ENCODE assay signal across 17 cellular contexts in genomic region chr5:181087309-181087708, GRCh38. TPM values are rescaled to one million over a fixed set of nuclear protein-coding genes. Genes with fewer than 3 reads are reported as not detected.
A peak's percentile ranks its signal among the peaks of the same experiment; 100 is the strongest.
DNase-seq lines count a peak whose midpoint lies in the region; ATAC-seq and TF ChIP-seq lines count a peak whose summit lies in the region.
"Had no signal": no experiment of that assay in that cellular context is flagged by ENCODE, and none has a peak within 500 bp of the region (broad histone marks: within the 10 kb centered on the region; RNA-seq: fewer than 3 reads in every experiment).

No MANE protein-coding gene starts in this region.

- no peak overlapping the region for H2AK5ac ChIP-seq in H9 (ENCODE audit: insufficient read length, low read length)

- H4K20me1 ChIP-seq in H9 (ENCODE audit: control insufficient read depth, insufficient read depth, insufficient read length): no peaks in the 10 kb centered on the region

- no peaks in the 10 kb centered on the region for H3K79me2 ChIP-seq in H9 (ENCODE audit: insufficient read depth, low read length)

- no peak overlapping the region for H2BK12ac ChIP-seq in H9 (ENCODE audit: insufficient read length, low read depth, low read length)

- H3K18ac ChIP-seq in H9 (ENCODE audit: insufficient read length, low read depth, low read length): peak overlapping the region; percentile 64

- H3T11ph ChIP-seq in H9 (ENCODE audit: low read length): no peak overlapping the region

- H3K4ac ChIP-seq in H9 (ENCODE audit: low read depth, low read length): no peak overlapping the region

- H3K27me3 ChIP-seq in H9 (ENCODE audit: insufficient read depth, low read length) (no peaks in the 10 kb centered on the region; the same call in 1 of the 2 replicates), esophagus muscularis mucosa (peaks cover 0 to 47% (median 0%) of the 10 kb centered on the region in 4 donors), spleen (replicated peaks in 1 of 7) (peaks cover 0 to 59% (median 0%) of the 10 kb centered on the region in 7 donors)

- no peak for ATAC-seq in GM21381 (IDR thresholded peaks at IDR 0.05; ENCODE audit: unreplicated experiment)
- ATAC-seq: GM12878, GM23338 had no signal

- no peaks in the 10 kb centered on the region for H3K23me2 ChIP-seq in H9 (ENCODE audit: insufficient read length, low read depth, low read length, poor library complexity, severe bottlenecking)

- no peak for TF ChIP-seq EP300 in esophagus muscularis mucosa (IDR thresholded peaks at IDR 0.05)

- H3K27ac Mint-ChIP-seq in H9: no peak overlapping the region
- H3K27ac Mint-ChIP-seq: GM23338 had no signal

- H3K9me3 ChIP-seq in H9 (ENCODE audit: control insufficient read depth, low read depth, low read length): no peaks in the 10 kb centered on the region
- H3K9me3 ChIP-seq in esophagus muscularis mucosa: no peaks in the 10 kb centered on the region
- no peaks in the 10 kb centered on the region for H3K9me3 ChIP-seq in spleen
- H3K9me3 ChIP-seq: A549 had no signal

- WGBS in H9 (ENCODE audit: extremely low coverage, insufficient read length, low lambda C conversion rate): no CpG with 5 or more reads among the region's 10 CpGs
- WGBS in esophagus muscularis mucosa: 72% methylated on average over 10 of the region's 10 CpGs
- 61 to 67% (median 66%) methylated on average over 10 of the region's 10 CpGs for WGBS in spleen, 5 donors

- H3K4me1 ChIP-seq in H9 (ENCODE audit: insufficient read depth, low read length): 0 out of 2 replicates have a peak, but pooled peaks cover 2% of the 10 kb centered on the region
- no peaks in the 10 kb centered on the region for H3K4me1 ChIP-seq in esophagus muscularis mucosa
- no peaks in the 10 kb centered on the region for H3K4me1 ChIP-seq in spleen
- H3K4me1 ChIP-seq: A549 had no signal

- no peak overlapping the region for H2AFZ ChIP-seq in H9 (ENCODE audit: low read length)
- H2AFZ ChIP-seq: GM23338 had no signal

- no peak overlapping the region for H3K14ac ChIP-seq in H9 (ENCODE audit: insufficient read depth, low read length)

- H2BK5ac ChIP-seq in H9 (ENCODE audit: insufficient read length, low read length): no peak overlapping the region

- H3K27me3 Mint-ChIP-seq in H9 (ENCODE audit: low read depth): peaks cover 44% of the 10 kb centered on the region

- H3K9me3 Mint-ChIP-seq in H9: no peaks in the 10 kb centered on the region; a peak in 1 of 5 replicates
- H3K9me3 Mint-ChIP-seq: GM23338 had no signal

- H3K56ac ChIP-seq in H9 (ENCODE audit: insufficient read length, low read depth, low read length): no peak overlapping the region

- no peaks in the 10 kb centered on the region for H3K79me1 ChIP-seq in H9 (ENCODE audit: insufficient read depth, low read depth, low read length, poor library complexity, severe bottlenecking)

- no peak overlapping the region for H2BK120ac ChIP-seq in H9 (ENCODE audit: low read depth, low read length, poor library complexity, severe bottlenecking)

- TF ChIP-seq CTCF in H9 (conservative IDR thresholded peaks at IDR 0.05) (no peak), esophagus muscularis mucosa (IDR thresholded peaks at IDR 0.05) (no peak), spleen (IDR thresholded peaks at IDR 0.05 in 8 of 11, conservative IDR thresholded peaks at IDR 0.05 in 3 of 11) (no peak)

- peaks cover 7 to 15% of the 10 kb centered on the region in 2 experiments; a peak in 3 of 4 replicates for H3K4me1 Mint-ChIP-seq in H9

- H3K4me2 ChIP-seq in H9 (ENCODE audit: insufficient read depth, insufficient read length, low read length): no peak overlapping the region
- H3K4me2 ChIP-seq: A549, GM23338 had no signal

- H3K36me3 ChIP-seq in esophagus muscularis mucosa (no peaks in the 10 kb centered on the region), spleen (no peaks in the 10 kb centered on the region)

- H4K91ac ChIP-seq in H9 (ENCODE audit: insufficient read length, low read depth, low read length): no peak overlapping the region

- DNase-seq in H9 (no peak), OCI-M1 (lab: John Stamatoyannopoulos, UW) (peak; percentile 44), esophagus muscularis mucosa (ENCODE audit: extremely low spot score) (peak; percentile 85), spleen (peak; percentile 47), foreskin melanocyte (no peak)
- DNase-seq in stimulated activated naive CD4-positive, alpha-beta T cell (lab: John Stamatoyannopoulos, UW): no peak
- DNase-seq: DMS 273 treated with DMSO at 0.1 percent for 48 hours, DMS79, H7, IMR-90 had no signal

- H3K4me3 ChIP-seq in esophagus muscularis mucosa (no peak overlapping the region), spleen (no peak overlapping the region)
- H3K4me3 ChIP-seq: A549, GM12878, GM23338 had no signal

- H2BK15ac ChIP-seq in H9 (ENCODE audit: low read depth, low read length): no peak overlapping the region

- H3K36me3 Mint-ChIP-seq in H9 (ENCODE audit: insufficient read depth in 1 of 3, low read depth in 3 of 3): no peaks in the 10 kb centered on the region

- no peak overlapping the region for H4K5ac ChIP-seq in H9 (ENCODE audit: insufficient read length, low read depth, low read length)

- no peak overlapping the region for H3K23ac ChIP-seq in H9 (ENCODE audit: insufficient read length, low read depth, low read length)

- TF ChIP-seq POLR2A in esophagus muscularis mucosa (IDR thresholded peaks at IDR 0.05; ENCODE audit: low read depth): no peak
- no peak for TF ChIP-seq POLR2A in spleen (IDR thresholded peaks at IDR 0.05)

- H4K8ac ChIP-seq in H9 (replicated peaks; ENCODE audit: insufficient read length, low read depth, low read length): no peak overlapping the region

- H3K4me3 Mint-ChIP-seq in H9: no peak overlapping the region
- H3K4me3 Mint-ChIP-seq: GM23338 had no signal

- no peak overlapping the region for H3K9ac ChIP-seq in H9 (ENCODE audit: extremely low read depth, insufficient read length, low read length)

- intact Hi-C loops in esophagus muscularis mucosa (cut with DNase I): no loop called here
- intact Hi-C loops in spleen (cut with DNase I; ENCODE audit: low total_unique reads): no loop called here

- no peak overlapping the region for H2BK20ac ChIP-seq in H9 (ENCODE audit: low read depth, low read length, poor library complexity, severe bottlenecking)

- H3K27ac ChIP-seq in H9 (ENCODE audit: insufficient read length, low read depth, low read length) (no peak overlapping the region), esophagus muscularis mucosa (replicated peaks in 1 of 4) (no peak overlapping the region), spleen (no peak overlapping the region)
- H3K27ac ChIP-seq: A549 had no signal

RNA-seq across cellular contexts. Expression of gene OR2V1, which starts 43.7 kb away (rescaled TPM):
- total RNA-seq in H9 (2021) (not detected in 2 replicates), esophagus muscularis mucosa (not detected), spleen (not detected)
- polyA plus RNA-seq in spleen: not detected
- total RNA-seq: G401, GM12878, GM23338, H7, IMR-90 had no signal
- polyA plus RNA-seq: A549, AG04450, BJ, GM23338, IMR-90 had no signal

RNA-seq across cellular contexts. Expression of gene BTNL9, which starts 47.2 kb away (rescaled TPM):
- total RNA-seq in H9 (2021): 0.88 and 0.96 TPM in 2 replicates
- total RNA-seq in esophagus muscularis mucosa: 10 to 100 TPM in 2 of 4 donors, 1 to 10 TPM in 2; 9.1 to 30.6 (median 15.0) TPM
- 100 to 1,000 TPM in 1 of 7 donors, 10 to 100 TPM in 6; 41.6 to 123 (median 86.3) TPM for total RNA-seq in spleen
- 10 to 100 TPM; 17.2 to 91.1 (median 32.6) TPM for polyA plus RNA-seq in spleen
- total RNA-seq: IMR-90 had no signal
- polyA plus RNA-seq: AG04450, BJ, IMR-90 had no signal

Comparison
In these comparisons a context has a peak if more than half of its experiments do, and no peak if none do; other contexts are left out.
1. DNase-seq: peak in OCI-M1 (single experiment), esophagus muscularis mucosa (single experiment) and spleen (single experiment); none in H9 (single experiment), foreskin melanocyte (single experiment) and stimulated activated naive CD4-positive, alpha-beta T cell (0 of 6).